Comparison of ENCODE assay signal across 9 cellular contexts in genomic region chr13:29465741-29466293, GRCh38.
DNase-seq lines count a peak whose midpoint lies in the region; FAIRE-seq and TF ChIP-seq lines count a peak whose summit lies in the region.
"Had no signal": no experiment of that assay in that cellular context is flagged by ENCODE, and none has a peak within 500 bp of the region (broad histone marks: within the 10 kb centered on the region; RNA-seq: fewer than 3 reads in every experiment).

No MANE protein-coding gene starts in this region.

- TF ChIP-seq CTCF in MCF 10A (IDR thresholded peaks at IDR 0.05; ENCODE audit: unreplicated experiment): no peak
- no peak for TF ChIP-seq CTCF in hepatocyte (IDR thresholded peaks at IDR 0.05; ENCODE audit: poor library complexity)
- TF ChIP-seq CTCF in uterus (IDR thresholded peaks at IDR 0.05): no peak
- no peak for TF ChIP-seq CTCF in WERI-Rb-1 (IDR thresholded peaks at IDR 0.05; ENCODE audit: low read depth, low read length)

- H2AFZ ChIP-seq in hepatocyte: no peak overlapping the region

- no peaks in the 10 kb centered on the region for H3K36me3 Mint-ChIP-seq in MCF 10A (ENCODE audit: insufficient read depth, unreplicated experiment)

- peaks cover 11% of the 10 kb centered on the region for H3K4me1 Mint-ChIP-seq in MCF 10A (ENCODE audit: insufficient read depth, unreplicated experiment)

- H3K27me3 ChIP-seq in hepatocyte (peaks cover 6% of the 10 kb centered on the region), uterus (no peaks in the 10 kb centered on the region), WERI-Rb-1 (ENCODE audit: insufficient read depth, low read depth, severe bottlenecking) (no peaks in the 10 kb centered on the region)

- H3K4me3 ChIP-seq in hepatocyte (no peak overlapping the region), uterus (no peak overlapping the region), WERI-Rb-1 (ENCODE audit: low read depth, low read length) (no peak overlapping the region)

- H3K9me3 ChIP-seq in hepatocyte (ENCODE audit: low read depth): no peaks in the 10 kb centered on the region
- no peaks in the 10 kb centered on the region for H3K9me3 ChIP-seq in uterus
- H3K9me3 ChIP-seq in WERI-Rb-1 (ENCODE audit: severe bottlenecking): no peaks in the 10 kb centered on the region

- FAIRE-seq in GM12891 (lab: Jason Lieb, UNC): no peak

- no peak overlapping the region for H3K4me3 Mint-ChIP-seq in MCF 10A (ENCODE audit: unreplicated experiment)

- CTCF ChIA-PET in MCF 10A (lab: Yijun Ruan, JAX): interaction anchor here (1.3 kb wide), 1 partner anchor 241 kb away, joined by 3 read pairs; no protein-coding TSS in a partner anchor

- H3K9me3 Mint-ChIP-seq in MCF 10A (ENCODE audit: unreplicated experiment): no peaks in the 10 kb centered on the region

- H4K20me1 ChIP-seq in hepatocyte (ENCODE audit: insufficient read depth, poor library complexity, severe bottlenecking): no peaks in the 10 kb centered on the region

- BruUV-seq in MCF 10A (replicated peaks; lab: Mats Ljungman, UMichigan): no TSS peak

- H3K4me1 ChIP-seq in hepatocyte (ENCODE audit: insufficient read depth) (peaks cover 3% of the 10 kb centered on the region), uterus (no peaks in the 10 kb centered on the region)

- intact Hi-C loops in MCF 10A (cut with micrococcal nuclease) (no loop called here), uterus (cut with DNase I; ENCODE audit: low total_unique reads) (no loop called here)

- H3K27me3 Mint-ChIP-seq in MCF 10A (ENCODE audit: insufficient read depth, unreplicated experiment): no peaks in the 10 kb centered on the region

- 68% methylated on average over 6 of the region's 6 CpGs for WGBS in hepatocyte (ENCODE audit: low lambda C conversion rate, missing lambda C conversion rate)

- H3K27ac Mint-ChIP-seq in MCF 10A (ENCODE audit: low read depth, unreplicated experiment): no peak overlapping the region

- POLR2A ChIA-PET in MCF 10A (lab: Yijun Ruan, JAX): interaction anchor here (1.0 kb wide), 1 partner anchor 11 kb away, joined by 3 read pairs; no protein-coding TSS in a partner anchor

- DNase-seq in NCI-H748 (lab: John Stamatoyannopoulos, UW; ENCODE audit: unreplicated experiment): peak; percentile 43
- no peak for DNase-seq in NCI-H748 treated with DMSO at 0.1 percent for 48 hours (lab: John Stamatoyannopoulos, UW)
- peak; percentile 73 for DNase-seq in MCF 10A (ENCODE audit: unreplicated experiment)
- peak; percentile 38 for DNase-seq in hepatocyte (ENCODE audit: low spot score)
- peak; percentile 50 to 51 for DNase-seq in uterus
- no peak for DNase-seq in GM12891 (ENCODE audit: insufficient read length, low spot score)
- DNase-seq in WERI-Rb-1: no peak
- no peak for DNase-seq in T-helper 9 cell
- DNase-seq: stimulated activated CD4-positive, alpha-beta T cell treated with anti-CD3 and anti-CD28 coated beads, Interleukin-4, amount 100 ng/mL, for 4 hours had no signal

- H3K9me2 ChIP-seq in hepatocyte (replicated peaks; ENCODE audit: insufficient read depth): no peaks in the 10 kb centered on the region

- H3K36me3 ChIP-seq in hepatocyte (replicated peaks; ENCODE audit: insufficient read depth, low read depth): no peaks in the 10 kb centered on the region
- no peaks in the 10 kb centered on the region for H3K36me3 ChIP-seq in uterus
- H3K36me3 ChIP-seq in WERI-Rb-1: no peaks in the 10 kb centered on the region

- no peak for TF ChIP-seq POLR2A in uterus (IDR thresholded peaks at IDR 0.05)
- TF ChIP-seq POLR2A in GM12891 (IDR thresholded peaks at IDR 0.05; ENCODE audit: low read depth, low read length): no peak

- H3K27ac ChIP-seq in hepatocyte: no peak overlapping the region
- no peak overlapping the region for H3K27ac ChIP-seq in uterus
- no peak overlapping the region for H3K27ac ChIP-seq in WERI-Rb-1

- no peak overlapping the region for H3K4me2 ChIP-seq in hepatocyte

- H3K79me2 ChIP-seq in hepatocyte: no peaks in the 10 kb centered on the region

TF ChIP-seq in GM12891, 5 proteins besides CTCF, POLR2A, EP300 and RAD21:
- TF ChIP-seq POU2F2 (IDR thresholded peaks at IDR 0.05; ENCODE audit: low read depth, low read length) (no peak), POLR2AphosphoS5 (IDR thresholded peaks at IDR 0.05; ENCODE audit: low read depth, low read length) (no peak), PAX5 (IDR thresholded peaks at IDR 0.05; ENCODE audit: insufficient read depth, low read length, severe bottlenecking) (no peak), TAF1 (IDR thresholded peaks at IDR 0.05; ENCODE audit: low read depth, low read length) (no peak)
TF ChIP-seq in GM12891: peak in this region for 0.

Comparison
In these comparisons a context has a peak if more than half of its experiments do, and no peak if none do; other contexts are left out.
1. DNase-seq: peak in NCI-H748 (single experiment), MCF 10A (single experiment), hepatocyte (single experiment) and uterus (2 of 2); none in NCI-H748 treated with DMSO at 0.1 percent for 48 hours (single experiment), GM12891 (single experiment), WERI-Rb-1 (single experiment) and T-helper 9 cell (single experiment).